In the genomic region with DNA sequence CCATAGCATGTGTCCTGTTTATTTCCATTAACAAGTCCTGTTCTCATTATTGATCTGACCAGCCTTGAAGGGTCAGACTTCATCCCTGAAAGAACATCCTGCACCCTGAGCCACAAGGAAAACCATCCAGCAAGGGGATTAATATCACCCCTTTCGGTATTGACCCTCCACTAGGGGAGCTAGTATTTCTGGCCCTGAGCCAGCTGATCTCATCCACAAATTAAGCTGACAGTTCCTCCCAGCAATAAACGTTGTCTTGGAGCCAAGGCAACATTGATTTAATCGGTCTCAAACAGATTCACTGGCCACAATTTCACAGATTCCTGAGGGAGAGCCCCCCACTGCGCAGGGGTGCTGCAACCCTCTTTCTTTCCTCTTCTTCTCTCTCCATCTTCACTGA, we compare ENCODE assay signal across 10 cellular contexts.
DNase-seq lines count a peak whose midpoint lies in the region; ATAC-seq and TF ChIP-seq lines count a peak whose summit lies in the region.
"Had no signal": no experiment of that assay in that cellular context is flagged by ENCODE, and none has a peak within 500 bp of the region (broad histone marks: within the 10 kb centered on the region; RNA-seq: fewer than 3 reads in every experiment).

No MANE protein-coding gene starts in this region.

- no peaks in the 10 kb centered on the region for H3K9me3 ChIP-seq in mammary epithelial cell (replicated peaks; ENCODE audit: insufficient read depth, low read length)

- H3K27ac ChIP-seq in mammary epithelial cell (ENCODE audit: insufficient read depth, low read depth, low read length) = no peak overlapping the region
- H3K27ac ChIP-seq: cardiac muscle cell had no signal

- H3K79me2 ChIP-seq in mammary epithelial cell (ENCODE audit: insufficient read depth, low read length) = no peaks in the 10 kb centered on the region

- peak overlapping the region; percentile 30 for H2AFZ ChIP-seq in mammary epithelial cell (ENCODE audit: low read depth, low read length)

- BruUV-seq in mammary epithelial cell (replicated peaks; lab: Mats Ljungman, UMichigan) = no TSS peak

- in situ Hi-C loops in mammary epithelial cell (cut with MboI; ENCODE audit: low sequenced_read_pairs in 2 of 2) = no loop called here

- dilution Hi-C loops in mammary epithelial cell (cut with HindIII; ENCODE audit: low sequenced_read_pairs) = no loop called here

- no peaks in the 10 kb centered on the region for H3K4me1 ChIP-seq in mammary epithelial cell (ENCODE audit: insufficient read depth, low read length)

- peak; percentile 17 to 34 for TF ChIP-seq CTCF in mammary epithelial cell (conservative IDR thresholded peaks at IDR 0.05 in 1 of 2, IDR thresholded peaks at IDR 0.05 in 1 of 2; ENCODE audit: extremely low read depth in 1 of 2, insufficient read depth in 1 of 2, low read depth in 1 of 2, low read length in 2 of 2)

- CTCF ChIA-PET in mammary epithelial cell (lab: Charles Lee; ENCODE audit: low non-redundant PET) = no interaction called here

- peak; percentile 16 for DNase-seq in A172 (ENCODE audit: low spot score)
- DNase-seq in ELF-1 (ENCODE audit: low read depth, low spot score) = peak; percentile 12
- DNase-seq in NCI-H1105 (lab: John Stamatoyannopoulos, UW) = peak; percentile 16
- no peak for DNase-seq in mammary epithelial cell
- DNase-seq in sciatic nerve (ENCODE audit: low spot score) = no peak
- DNase-seq in activated CD4-positive, alpha-beta T cell treated with anti-CD3 and anti-CD28 coated beads for 1 hour = no peak
- DNase-seq in epidermal melanocyte (ENCODE audit: insufficient read length, low spot score) = no peak
- DNase-seq: GDM1 had no signal

- H3K9ac ChIP-seq in mammary epithelial cell (ENCODE audit: insufficient read depth, low read length) = no peak overlapping the region

- H3K27me3 ChIP-seq in mammary epithelial cell (ENCODE audit: insufficient read depth, low read length) = no peaks in the 10 kb centered on the region
- H3K27me3 ChIP-seq: cardiac muscle cell had no signal

- no peak overlapping the region for H3K4me3 ChIP-seq in mammary epithelial cell (replicated peaks in 1 of 3; ENCODE audit: insufficient read depth in 1 of 3, low read depth in 2 of 3, low read length in 3 of 3)
- H3K4me3 ChIP-seq: cardiac muscle cell had no signal

- H3K36me3 ChIP-seq in mammary epithelial cell (ENCODE audit: insufficient read depth, low read length) = no peaks in the 10 kb centered on the region
- H3K36me3 ChIP-seq: cardiac muscle cell had no signal

- intact Hi-C loops in mammary epithelial cell (cut with micrococcal nuclease) (no loop called here), sciatic nerve (cut with DNase I) (no loop called here)

- no peaks in the 10 kb centered on the region for H4K20me1 ChIP-seq in mammary epithelial cell (ENCODE audit: insufficient read depth, low read length)

- WGBS in mammary epithelial cell (ENCODE audit: low coverage, missing lambda C conversion rate) = 73% methylated on average over 4 of the region's 4 CpGs

- no peak overlapping the region for H3K4me2 ChIP-seq in mammary epithelial cell (ENCODE audit: insufficient read depth, low read depth, low read length)

- ATAC-seq in sciatic nerve (no peak), HG02642 (IDR thresholded peaks at IDR 0.05; ENCODE audit: poor library complexity, unreplicated experiment) (no peak)

Comparison
In these comparisons a context has a peak if more than half of its experiments do, and no peak if none do; other contexts are left out.
1. DNase-seq: peak in A172 (single experiment), ELF-1 (single experiment) and NCI-H1105 (single experiment); none in mammary epithelial cell (single experiment), sciatic nerve (single experiment), activated CD4-positive, alpha-beta T cell treated with anti-CD3 and anti-CD28 coated beads for 1 hour (single experiment) and epidermal melanocyte (single experiment).